ENCODE assay signal across 12 cellular contexts in genomic region chr17:33469911-33470310, GRCh38.
DNase-seq lines count a peak whose midpoint lies in the region; ATAC-seq and TF ChIP-seq lines count a peak whose summit lies in the region.
"Had no signal": no experiment of that assay in that cellular context is flagged by ENCODE, and none has a peak within 500 bp of the region (broad histone marks: within the 10 kb centered on the region; RNA-seq: fewer than 3 reads in every experiment).

No MANE protein-coding gene starts in this region.

- WGBS in trophoblast cell (ENCODE audit: extremely low coverage, insufficient coverage, insufficient read length): no CpG with 5 or more reads among the region's 2 CpGs

- peaks cover 4% of the 10 kb centered on the region for H3K79me1 ChIP-seq in trophoblast cell (ENCODE audit: low read length)

- no peak overlapping the region for H3K9ac ChIP-seq in trophoblast cell (ENCODE audit: low read length)
- H3K9ac ChIP-seq: parathyroid adenoma had no signal

- ATAC-seq in HG02938 (IDR thresholded peaks at IDR 0.05; ENCODE audit: unreplicated experiment): no peak
- ATAC-seq in HG03439 (IDR thresholded peaks at IDR 0.05; ENCODE audit: unreplicated experiment): no peak

- H4K91ac ChIP-seq in trophoblast cell (ENCODE audit: low read depth, low read length): no peak overlapping the region

- H2AK5ac ChIP-seq in trophoblast cell (ENCODE audit: low read length): no peak overlapping the region

- H3K27me3 ChIP-seq in SJSA1 (replicated peaks) (no peaks in the 10 kb centered on the region), trophoblast cell (ENCODE audit: insufficient read depth, low read length) (no peaks in the 10 kb centered on the region)

- no peak overlapping the region for H3K4me2 ChIP-seq in trophoblast cell (ENCODE audit: low read length)

- no peak overlapping the region for H3K4ac ChIP-seq in trophoblast cell (ENCODE audit: low read depth, low read length)

- H2BK120ac ChIP-seq in trophoblast cell (ENCODE audit: insufficient read depth, low read length, poor library complexity): no peak overlapping the region

- no peak overlapping the region for H4K12ac ChIP-seq in trophoblast cell (ENCODE audit: low read depth, low read length)

- H3K9me3 ChIP-seq in SJSA1 (replicated peaks) (no peaks in the 10 kb centered on the region), trophoblast cell (ENCODE audit: insufficient read depth, low read depth, low read length) (no peaks in the 10 kb centered on the region)

- no peak overlapping the region for H3K14ac ChIP-seq in trophoblast cell (ENCODE audit: low read length)

- H4K8ac ChIP-seq in trophoblast cell (ENCODE audit: low read depth, low read length): no peak overlapping the region

- H3K36me3 ChIP-seq in SJSA1: no peaks in the 10 kb centered on the region
- H3K36me3 ChIP-seq in trophoblast cell (ENCODE audit: control insufficient read depth in 1 of 2, insufficient read depth in 2 of 2, low read length in 2 of 2): no peaks in the 10 kb centered on the region

- peaks cover 25% of the 10 kb centered on the region for H3K4me1 ChIP-seq in SJSA1 (replicated peaks)
- peaks cover 6 to 7% of the 10 kb centered on the region in 2 experiments for H3K4me1 ChIP-seq in trophoblast cell (ENCODE audit: control insufficient read depth in 1 of 2, insufficient read depth in 2 of 2, low read length in 2 of 2)
- H3K4me1 ChIP-seq: parathyroid adenoma had no signal

- no peak overlapping the region for H2BK12ac ChIP-seq in trophoblast cell (ENCODE audit: low read length)

- no peak overlapping the region for H3K23ac ChIP-seq in trophoblast cell (ENCODE audit: low read length)

- H3K4me3 ChIP-seq in SJSA1 (no peak overlapping the region), fibroblast of pulmonary artery (replicated peaks; ENCODE audit: low read depth, low read length) (no peak overlapping the region), trophoblast cell (ENCODE audit: low read depth, low read length) (no peak overlapping the region)

- H3K18ac ChIP-seq in trophoblast cell (ENCODE audit: low read length): no peak overlapping the region

- H2BK5ac ChIP-seq in trophoblast cell (ENCODE audit: low read depth, low read length, poor library complexity): no peak overlapping the region

- H3K27ac ChIP-seq in SJSA1 (peak overlapping the region; percentile 68), trophoblast cell (ENCODE audit: low read depth, low read length) (no peak overlapping the region)
- H3K27ac ChIP-seq: parathyroid adenoma had no signal

- TF ChIP-seq CTCF in fibroblast of pulmonary artery (IDR thresholded peaks at IDR 0.05; ENCODE audit: low read length, missing control alignments): no peak

- peak; percentile 79 for DNase-seq in GM03348 (ENCODE audit: low spot score)
- peak; percentile 35 to 53 for DNase-seq in SJSA1 (ENCODE audit: low read depth in 1 of 2, low spot score in 2 of 2)
- peak; percentile 86 for DNase-seq in fibroblast of pulmonary artery (ENCODE audit: low read depth)
- peak; percentile 71 to 81 for DNase-seq in trophoblast cell
- DNase-seq in NCI-H69 (lab: John Stamatoyannopoulos, UW): no peak
- DNase-seq in effector CD4-positive, alpha-beta T cell: no peak
- DNase-seq: activated gamma-delta T cell; NCI-H1930; stimulated activated CD4-positive, alpha-beta T cell treated with anti-CD3 and anti-CD28 coated beads, Interleukin-4, amount 100 ng/mL, for 1 hour had no signal

- H3K79me2 ChIP-seq in trophoblast cell (ENCODE audit: control insufficient read depth, insufficient read depth, low read length, poor library complexity): no peaks in the 10 kb centered on the region
- H3K79me2 ChIP-seq: parathyroid adenoma had no signal

- H2AFZ ChIP-seq in trophoblast cell (ENCODE audit: insufficient read depth, low read length, poor library complexity): no peak overlapping the region
- H2AFZ ChIP-seq: parathyroid adenoma had no signal

Comparison
In these comparisons a context has a peak if more than half of its experiments do, and no peak if none do; other contexts are left out.
1. DNase-seq: peak in GM03348 (single experiment), SJSA1 (2 of 2), fibroblast of pulmonary artery (single experiment) and trophoblast cell (2 of 2); none in NCI-H69 (single experiment) and effector CD4-positive, alpha-beta T cell (single experiment).